In genomic region chrX:24655679-24656078, GRCh38 we compare ENCODE assay signal across 3 cellular contexts. TPM values are rescaled to one million over a fixed set of nuclear protein-coding genes. Genes with fewer than 3 reads are reported as not detected.
"Had no signal": no experiment of that assay in that cellular context is flagged by ENCODE, and none has a peak within 500 bp of the region (broad histone marks: within the 10 kb centered on the region; RNA-seq: fewer than 3 reads in every experiment).

No MANE protein-coding gene starts in this region.

RNA-seq across cellular contexts. Expression of gene PCYT1B, which starts 8.5 kb away (rescaled TPM):
- total RNA-seq: activated CD8-positive, alpha-beta T cell treated with anti-CD3 and anti-CD28 coated beads, Interleukin-2, amount 10 ng/mL, durations not matched to agents 7 days and 5 days; activated T-helper 1 cell treated with anti-CD3 and anti-CD28 coated beads, Interleukin-12 subunit alpha, Interleukin-12 subunit beta, Interleukin-2, Interleukin-4 antibody, amounts not matched to agents 30 ng/mL and 10 ng/mL and 1 ng/mL, durations not matched to agents 14 hours and 24 hours and 36 hours; glomerular endothelial cell had no signal
